22 cellular contexts compared by ENCODE assay signal in genomic region chr5:109034276-109034675, GRCh38.
DNase-seq lines count a peak whose midpoint lies in the region; ATAC-seq, FAIRE-seq and TF ChIP-seq lines count a peak whose summit lies in the region.
"Had no signal": no experiment of that assay in that cellular context is flagged by ENCODE, and none has a peak within 500 bp of the region (broad histone marks: within the 10 kb centered on the region; RNA-seq: fewer than 3 reads in every experiment).

No MANE protein-coding gene starts in this region.

- peak; percentile 67 for ATAC-seq in GM18499 (IDR thresholded peaks at IDR 0.05; ENCODE audit: insufficient read depth, unreplicated experiment)
- peak; percentile 53 for ATAC-seq in GM19397 (IDR thresholded peaks at IDR 0.05; ENCODE audit: unreplicated experiment)
- ATAC-seq in HG02870 (IDR thresholded peaks at IDR 0.05; ENCODE audit: unreplicated experiment) = peak; percentile 62
- ATAC-seq: activated CD8-positive, alpha-beta T cell treated with anti-CD3 and anti-CD28 coated beads for 36 hours; activated T-cell treated with anti-CD3 and anti-CD28 coated beads, Interleukin-2, amount 50 U/mL, for 4 hours; lower lobe of right lung; PC-3; right lobe of liver; upper lobe of right lung had no signal

- DNase-seq in glutamatergic neuron = no peak
- DNase-seq in NCI-H82 treated with DMSO at 0.1 percent for 48 hours (lab: John Stamatoyannopoulos, UW; ENCODE audit: unreplicated experiment) = no peak
- no peak for DNase-seq in foreskin fibroblast
- DNase-seq in H54 (ENCODE audit: insufficient read length, low spot score) = no peak
- DNase-seq in HEK293T (ENCODE audit: extremely low spot score) = no peak
- DNase-seq: activated CD8-positive, alpha-beta T cell treated with anti-CD3 and anti-CD28 coated beads for 36 hours; activated T-cell treated with anti-CD3 and anti-CD28 coated beads, Interleukin-2, amount 50 U/mL, for 4 hours; lower lobe of right lung; NCI-H1105 treated with DMSO at 0.1 percent for 48 hours; NCI-H2171; NCI-H748 treated with DMSO at 0.1 percent for 48 hours; PC-3; right lobe of liver; SJCRH30; stomach; T-helper 2 cell; upper lobe of right lung had no signal

- no peaks in the 10 kb centered on the region for H3K9me3 Mint-ChIP-seq in glutamatergic neuron (ENCODE audit: unreplicated experiment)
- H3K9me3 Mint-ChIP-seq: activated CD8-positive, alpha-beta T cell treated with anti-CD3 and anti-CD28 coated beads for 36 hours; activated T-cell treated with anti-CD3 and anti-CD28 coated beads, Interleukin-2, amount 50 U/mL, for 4 hours had no signal

- no peak for TF ChIP-seq POLR2A in H54 (IDR thresholded peaks at IDR 0.05; ENCODE audit: low read depth, low read length)

- no peak for FAIRE-seq in H54 (lab: Jason Lieb, UNC)

- no peak for TF ChIP-seq CTCF in glutamatergic neuron (IDR thresholded peaks at IDR 0.05; ENCODE audit: partially characterized antibody, unreplicated experiment)
- TF ChIP-seq CTCF in foreskin fibroblast (IDR thresholded peaks at IDR 0.05; ENCODE audit: low read depth, low read length) = no peak

- no peak overlapping the region for H3K4me3 Mint-ChIP-seq in glutamatergic neuron (ENCODE audit: unreplicated experiment)
- H3K4me3 Mint-ChIP-seq: activated CD8-positive, alpha-beta T cell treated with anti-CD3 and anti-CD28 coated beads for 36 hours; activated naive CD8-positive, alpha-beta T cell; activated T-cell treated with anti-CD3 and anti-CD28 coated beads, Interleukin-2, amount 50 U/mL, for 4 hours; CD14-positive monocyte had no signal

- CTCF ChIA-PET in HEK293T (lab: Yijun Ruan, JAX) = no interaction called here

- no peak overlapping the region for H3K4me3 ChIP-seq in foreskin fibroblast (ENCODE audit: low read depth in 1 of 2, low read length in 2 of 2)
- H3K4me3 ChIP-seq: lower lobe of right lung, right lobe of liver, SJCRH30, stomach, upper lobe of right lung had no signal

- H3K27ac Mint-ChIP-seq in glutamatergic neuron (ENCODE audit: unreplicated experiment) = peak overlapping the region; percentile 40
- H3K27ac Mint-ChIP-seq: activated CD8-positive, alpha-beta T cell treated with anti-CD3 and anti-CD28 coated beads for 36 hours; activated naive CD8-positive, alpha-beta T cell; CD14-positive monocyte had no signal

- no peaks in the 10 kb centered on the region for H3K4me1 Mint-ChIP-seq in glutamatergic neuron (ENCODE audit: low read depth, unreplicated experiment)
- H3K4me1 Mint-ChIP-seq: CD14-positive monocyte had no signal

- no peaks in the 10 kb centered on the region for H3K36me3 Mint-ChIP-seq in glutamatergic neuron (ENCODE audit: unreplicated experiment)
- H3K36me3 Mint-ChIP-seq: CD14-positive monocyte had no signal

- POLR2A ChIA-PET in HEK293T (lab: Yijun Ruan, JAX) = no interaction called here

- H3K27me3 Mint-ChIP-seq in glutamatergic neuron (ENCODE audit: unreplicated experiment) = peaks cover 2% of the 10 kb centered on the region
- H3K27me3 Mint-ChIP-seq: activated CD8-positive, alpha-beta T cell treated with anti-CD3 and anti-CD28 coated beads for 36 hours; activated naive CD8-positive, alpha-beta T cell had no signal

TF ChIP-seq in HEK293T, 16 proteins besides CTCF, POLR2A, EP300 and RAD21:
- no peak for TF ChIP-seq TARDBP (IDR thresholded peaks at IDR 0.05)
- TF ChIP-seq LEF1 (IDR thresholded peaks at IDR 0.05; ENCODE audit: borderline replicate concordance) = no peak
- TF ChIP-seq PKNOX1 (IDR thresholded peaks at IDR 0.05) = no peak
- TF ChIP-seq SP1 (IDR thresholded peaks at IDR 0.05) = no peak
- TF ChIP-seq NFRKB (IDR thresholded peaks at IDR 0.05) = no peak
- no peak for TF ChIP-seq ZNF384 (IDR thresholded peaks at IDR 0.05)
- TF ChIP-seq HDGF (IDR thresholded peaks at IDR 0.05; ENCODE audit: borderline replicate concordance) = no peak
- TF ChIP-seq CTBP1 (IDR thresholded peaks at IDR 0.05; ENCODE audit: borderline replicate concordance) = no peak
- no peak for TF ChIP-seq L3MBTL2 (conservative IDR thresholded peaks at IDR 0.05)
